ENCODE assay signal across 8 cellular contexts in genomic region chr5:36414869-36415282, GRCh38.
DNase-seq lines count a peak whose midpoint lies in the region; ATAC-seq, FAIRE-seq and TF ChIP-seq lines count a peak whose summit lies in the region.

No MANE protein-coding gene starts in this region.

- WGBS in pancreas, 2 donors = 28 to 29% methylated on average over 3 of the region's 3 CpGs

- FAIRE-seq in pancreas (lab: Jason Lieb, UNC) = peak; percentile 96

- H3K27me3 ChIP-seq in pancreas = no peaks in the 10 kb centered on the region

- ATAC-seq in esophagus mucosa (peak; percentile 28), pancreas (peak in 3 of 4 donors; percentile 70 to 75 (median 70)), HG02623 (IDR thresholded peaks at IDR 0.05; ENCODE audit: unreplicated experiment) (no peak), GM19452 (IDR thresholded peaks at IDR 0.05; ENCODE audit: unreplicated experiment) (no peak), GM18517 (IDR thresholded peaks at IDR 0.05; ENCODE audit: unreplicated experiment) (no peak)

- H3K4me3 ChIP-seq in pancreas = no peak overlapping the region

- H3K36me3 ChIP-seq in pancreas = no peaks in the 10 kb centered on the region

- H3K27ac ChIP-seq in pancreas = no peak overlapping the region

- H3K4me1 ChIP-seq in pancreas = no peaks in the 10 kb centered on the region

- TF ChIP-seq CTCF in pancreas (IDR thresholded peaks at IDR 0.05) = peak in 1 of 4 donors; percentile 41

- H3K9me3 ChIP-seq in pancreas = no peaks in the 10 kb centered on the region

- peak; percentile 56 for DNase-seq in SIG-M5 treated with dmso at 0.1 percent for 504 hours (lab: John Stamatoyannopoulos, UW; ENCODE audit: unreplicated experiment)
- no peak for DNase-seq in SIG-M5 (lab: John Stamatoyannopoulos, UW)
- peak; percentile 74 for DNase-seq in NOMO-1 treated with DMSO at 0.1 percent for 48 hours (lab: John Stamatoyannopoulos, UW; ENCODE audit: unreplicated experiment)
- no peak for DNase-seq in pancreas

- intact Hi-C loops in pancreas (cut with DNase I) = loop anchor here in 2 of 3 donors (5.0 to 10.0 kb wide), 4 partner anchors 90 to 282 kb away; no protein-coding TSS in a partner anchor

Comparison
In these comparisons a context has a peak if more than half of its experiments do, and no peak if none do; other contexts are left out.
1. DNase-seq: peak in SIG-M5 treated with dmso at 0.1 percent for 504 hours (single experiment) and NOMO-1 treated with DMSO at 0.1 percent for 48 hours (single experiment); none in SIG-M5 (single experiment) and pancreas (0 of 6).
2. ATAC-seq: peak in esophagus mucosa (single experiment) and pancreas (3 of 4); none in HG02623 (single experiment), GM19452 (single experiment) and GM18517 (single experiment).